Comparison of ENCODE assay signal across 9 cellular contexts in the genomic region with DNA sequence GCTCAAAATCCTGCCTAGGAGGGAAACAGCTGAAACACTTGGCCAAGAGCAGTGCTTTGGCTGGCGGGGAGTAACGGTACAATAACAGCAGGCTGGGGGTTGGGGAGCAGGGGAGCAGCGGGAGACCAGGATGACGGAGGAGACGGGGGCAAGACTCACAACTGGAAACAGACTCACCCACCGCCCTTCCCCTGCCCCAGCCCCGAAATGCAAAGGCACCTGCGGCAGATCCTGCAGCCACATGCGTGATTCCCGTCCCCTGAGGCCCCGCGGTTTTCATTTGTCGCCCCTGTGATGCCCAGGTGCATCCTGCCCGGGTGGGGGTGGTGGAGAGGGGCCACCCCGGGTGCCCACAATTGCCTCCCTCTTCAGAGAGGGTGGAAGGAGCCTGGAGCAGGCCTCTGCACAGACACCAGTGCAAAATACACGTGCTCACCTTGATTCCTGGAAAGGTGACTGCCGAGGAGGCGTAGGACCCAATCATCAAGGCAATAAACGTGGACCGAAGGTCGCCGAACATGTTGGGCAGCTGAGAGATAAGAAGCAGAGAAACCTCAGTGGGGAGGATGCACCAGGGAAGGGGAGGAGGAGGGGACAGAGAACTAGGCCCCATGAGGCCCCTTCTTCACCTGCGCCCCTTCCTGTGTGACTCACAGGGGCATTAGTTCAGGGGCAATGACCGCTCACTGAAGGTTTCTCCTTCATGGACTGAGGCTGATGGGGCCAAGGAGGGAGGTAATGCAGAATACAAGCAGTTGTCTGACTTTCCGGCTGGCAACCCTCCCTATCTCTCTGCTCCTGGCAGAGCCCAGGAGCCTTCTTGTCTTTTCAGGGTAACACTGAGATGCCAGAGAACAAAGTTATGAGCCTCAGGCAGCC. TPM values are rescaled to one million over a fixed set of nuclear protein-coding genes. Genes with fewer than 3 reads are reported as not detected.
DNase-seq lines count a peak whose midpoint lies in the region; ATAC-seq and TF ChIP-seq lines count a peak whose summit lies in the region.
"Had no signal": no experiment of that assay in that cellular context is flagged by ENCODE, and none has a peak within 500 bp of the region (broad histone marks: within the 10 kb centered on the region; RNA-seq: fewer than 3 reads in every experiment).

No MANE protein-coding gene starts in this region.

- peaks cover 64 to 90% of the 10 kb centered on the region in 2 donors for H3K36me3 Mint-ChIP-seq in CD14-positive monocyte
- no peaks in the 10 kb centered on the region for H3K36me3 Mint-ChIP-seq in activated naive CD8-positive, alpha-beta T cell treated with anti-CD3 and anti-CD28 coated beads for 36 hours

- H3K27ac Mint-ChIP-seq in CD14-positive monocyte = peak overlapping the region in 5 of 7 donors; percentile 40 to 78 (median 71)
- H3K27ac Mint-ChIP-seq in activated naive CD8-positive, alpha-beta T cell treated with anti-CD3 and anti-CD28 coated beads for 36 hours = peak overlapping the region; percentile 52

- H3K9me3 ChIP-seq in right cardiac atrium (ENCODE audit: control insufficient read depth, low read length) = no peaks in the 10 kb centered on the region
- H3K9me3 ChIP-seq: suprapubic skin had no signal

- peak; percentile 62 for ATAC-seq in HG03095 (IDR thresholded peaks at IDR 0.05; ENCODE audit: unreplicated experiment)
- no peak for ATAC-seq in right cardiac atrium

- peaks cover 2% of the 10 kb centered on the region for H3K4me1 ChIP-seq in right cardiac atrium (ENCODE audit: control insufficient read depth, insufficient read depth, low read length)

- peaks cover 58% of the 10 kb centered on the region for H3K4me1 Mint-ChIP-seq in CD14-positive monocyte
- H3K4me1 Mint-ChIP-seq in activated naive CD8-positive, alpha-beta T cell treated with anti-CD3 and anti-CD28 coated beads for 36 hours = peaks cover 15% of the 10 kb centered on the region

- H3K9me3 Mint-ChIP-seq in CD14-positive monocyte = no peaks in the 10 kb centered on the region
- H3K9me3 Mint-ChIP-seq in activated naive CD8-positive, alpha-beta T cell treated with anti-CD3 and anti-CD28 coated beads for 36 hours = no peaks in the 10 kb centered on the region

- H3K27ac ChIP-seq in right cardiac atrium (ENCODE audit: low read length) = no peak overlapping the region
- H3K27ac ChIP-seq: suprapubic skin had no signal

- no peaks in the 10 kb centered on the region for H3K27me3 ChIP-seq in right cardiac atrium (ENCODE audit: control insufficient read depth, insufficient read depth)
- H3K27me3 ChIP-seq: suprapubic skin had no signal

- intact Hi-C loops in CD14-positive monocyte (cut with micrococcal nuclease) = loop anchor here in 1 of 2 donors (1.0 to 5.0 kb wide), 2 partner anchors 10 to 34 kb away; a partner anchor contains a TSS
- intact Hi-C loops in right cardiac atrium (cut with DNase I) = no loop called here

- DNase-seq in CD14-positive monocyte (ENCODE audit: low spot score) (no peak), GM19238 (ENCODE audit: insufficient read length, low spot score) (peak; percentile 80), Ammon's horn (ENCODE audit: low spot score) (no peak), NCI-H774 (lab: John Stamatoyannopoulos, UW) (no peak), right cardiac atrium (no peak)
- peak; percentile 29 for DNase-seq in activated naive CD8-positive, alpha-beta T cell treated with anti-CD3 and anti-CD28 coated beads for 36 hours
- DNase-seq in central memory CD4-positive, alpha-beta T cell = no peak

- WGBS in right cardiac atrium = 77% methylated on average over 25 of the region's 25 CpGs

- peaks cover 2 to 5% (median 2%) of the 10 kb centered on the region in 3 donors for H3K27me3 Mint-ChIP-seq in CD14-positive monocyte (ENCODE audit: low read depth in 3 of 3)
- H3K27me3 Mint-ChIP-seq in activated naive CD8-positive, alpha-beta T cell treated with anti-CD3 and anti-CD28 coated beads for 36 hours = no peaks in the 10 kb centered on the region

- peak overlapping the region in 1 of 2 donors; percentile 39 for H3K4me3 Mint-ChIP-seq in CD14-positive monocyte
- H3K4me3 Mint-ChIP-seq in activated naive CD8-positive, alpha-beta T cell treated with anti-CD3 and anti-CD28 coated beads for 36 hours = peak overlapping the region; percentile 57

- no peak for TF ChIP-seq CTCF in CD14-positive monocyte (IDR thresholded peaks at IDR 0.05)

- no peak overlapping the region for H3K4me3 ChIP-seq in right cardiac atrium (ENCODE audit: low read length)
- H3K4me3 ChIP-seq: suprapubic skin had no signal

RNA-seq across cellular contexts. Expression of a gene that starts 30.4 kb away (rescaled TPM):
- polyA plus RNA-seq in CD14-positive monocyte (10 to 100 TPM; 43.5 to 45.0 TPM), right cardiac atrium (19.6 TPM)
- total RNA-seq in activated naive CD8-positive, alpha-beta T cell treated with anti-CD3 and anti-CD28 coated beads for 36 hours = 10 to 100 TPM; 54.9 to 58.4 TPM
- 10 to 100 TPM; 46.5 to 63.5 (median 53.6) TPM for total RNA-seq in right cardiac atrium

RNA-seq across cellular contexts. Expression of a gene that starts 35.6 kb away (rescaled TPM):
- 100 to 1,000 TPM; 115 to 151 TPM for polyA plus RNA-seq in CD14-positive monocyte
- 1 to 10 TPM; 3.7 to 4.6 TPM for total RNA-seq in activated naive CD8-positive, alpha-beta T cell treated with anti-CD3 and anti-CD28 coated beads for 36 hours
- total RNA-seq in right cardiac atrium = 1 to 10 TPM; 4.2 to 6.7 (median 5.6) TPM
- polyA plus RNA-seq in right cardiac atrium = 3.4 TPM

RNA-seq across cellular contexts. Expression of a gene that starts 52.5 kb away (rescaled TPM):
- 1 to 10 TPM; 5.2 to 6.3 TPM for polyA plus RNA-seq in CD14-positive monocyte
- 1 to 10 TPM; 2.5 to 2.6 TPM for total RNA-seq in activated naive CD8-positive, alpha-beta T cell treated with anti-CD3 and anti-CD28 coated beads for 36 hours
- total RNA-seq in right cardiac atrium = 10 to 100 TPM in 3 of 4 donors, 1 to 10 TPM in 1; 9.9 to 15.6 (median 13.9) TPM
- 7.7 TPM for polyA plus RNA-seq in right cardiac atrium

RNA-seq across cellular contexts. Expression of a gene that starts 56.7 kb away (rescaled TPM):
- polyA plus RNA-seq in CD14-positive monocyte (10 to 100 TPM; 49.4 to 49.5 TPM), right cardiac atrium (75.1 TPM)
- total RNA-seq in activated naive CD8-positive, alpha-beta T cell treated with anti-CD3 and anti-CD28 coated beads for 36 hours = 1 to 10 TPM; 3.2 to 3.4 TPM
- total RNA-seq in right cardiac atrium = 10 to 100 TPM; 31.0 to 54.4 (median 48.1) TPM

Comparison
In these comparisons a context has a peak if more than half of its experiments do, and no peak if none do; other contexts are left out.
1. DNase-seq: peak in GM19238 (single experiment) and activated naive CD8-positive, alpha-beta T cell treated with anti-CD3 and anti-CD28 coated beads for 36 hours (single experiment); none in CD14-positive monocyte (single experiment), Ammon's horn (single experiment), central memory CD4-positive, alpha-beta T cell (single experiment), NCI-H774 (single experiment) and right cardiac atrium (0 of 3).